ENCODE assay signal across 24 cellular contexts in the genomic region with DNA sequence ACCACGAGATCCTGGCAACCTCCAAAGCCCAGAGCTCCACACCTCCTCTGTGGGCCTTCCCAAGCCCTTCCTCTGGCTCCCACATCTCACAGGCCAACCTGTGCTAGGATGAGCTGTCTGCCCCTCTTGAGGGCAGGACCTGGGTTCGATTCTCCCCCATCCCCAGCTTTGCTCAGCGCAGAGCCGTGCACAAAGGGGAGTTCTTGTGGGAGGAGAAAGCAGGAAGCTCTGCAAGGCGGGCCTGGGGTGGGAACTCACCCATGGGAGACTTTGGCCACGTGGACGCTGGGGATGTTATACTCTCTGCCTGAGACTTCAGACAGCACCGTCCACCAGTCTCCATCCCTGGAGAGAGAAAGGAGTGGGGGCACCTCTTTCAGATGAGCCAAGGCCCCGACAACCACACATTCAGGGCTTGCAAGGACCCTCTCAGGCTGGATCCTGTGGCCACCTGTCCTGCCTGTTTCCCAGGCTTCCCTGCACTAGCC. TPM values are rescaled to one million over a fixed set of nuclear protein-coding genes. Genes with fewer than 3 reads are reported as not detected.
"Had no signal": no experiment of that assay in that cellular context is flagged by ENCODE, and none has a peak within 500 bp of the region (broad histone marks: within the 10 kb centered on the region; RNA-seq: fewer than 3 reads in every experiment).

No MANE protein-coding gene starts in this region.

- DNase-seq: activated B cell treated with CpG ODN at 0.5 μM for 24 hours; activated CD4-positive, alpha-beta T cell treated with anti-CD3 and anti-CD28 coated beads, Interleukin-2, amount 50 U/mL, for 4 hours; activated CD8-positive, alpha-beta memory T cell treated with anti-CD3 and anti-CD28 coated beads, Interleukin-2, amount 50 U/mL, for 48 hours; amygdala; central memory CD4-positive, alpha-beta T cell; effector CD4-positive, alpha-beta T cell; esophagus squamous epithelium; hippocampal formation; kidney; left lung; mammary epithelial cell; nucleus accumbens; SJCRH30; small intestine; stimulated activated CD4-positive, alpha-beta T cell treated with anti-CD3 and anti-CD28 coated beads, Interleukin-4, amount 100 ng/mL, for 4 hours; stimulated activated CD8-positive, alpha-beta memory T cell treated with anti-CD3 and anti-CD28 coated beads, Interleukin-4, amount 100 ng/mL, for 48 hours; testis had no signal

- H3K36me3 ChIP-seq: esophagus squamous epithelium, left lung, right atrium auricular region, SJCRH30 had no signal

- H3K4me3 ChIP-seq: coronary artery, esophagus squamous epithelium, left lung, right atrium auricular region, SJCRH30, testis had no signal

- H3K4me1 ChIP-seq: esophagus squamous epithelium, right atrium auricular region, testis had no signal

- H3K27me3 Mint-ChIP-seq: activated B cell treated with CpG ODN at 0.5 μM for 24 hours; stimulated activated naive CD8-positive, alpha-beta T cell treated with anti-CD3 and anti-CD28 coated beads, Interleukin-15, Interleukin-2, amounts not matched to agents 100 ng/mL and 50 ng/mL, for 24 hours had no signal

- H3K27ac Mint-ChIP-seq: activated B cell treated with CpG ODN at 0.5 μM for 24 hours, brain had no signal

- H3K4me1 Mint-ChIP-seq: brain had no signal

- H3K9me3 ChIP-seq: esophagus squamous epithelium, left lung, right atrium auricular region, SJCRH30, testis had no signal

- ATAC-seq: left lung had no signal

- H3K27ac ChIP-seq: coronary artery, esophagus squamous epithelium, left lung, right atrium auricular region, SJCRH30, testis had no signal

- H3K9me3 Mint-ChIP-seq: activated B cell treated with CpG ODN at 0.5 μM for 24 hours; activated T-helper 1 cell treated with anti-CD3 and anti-CD28 coated beads, Interleukin-12 subunit alpha, Interleukin-12 subunit beta, Interleukin-2, Interleukin-4 antibody, amounts not matched to agents 30 ng/mL and 10 ng/mL and 1 ng/mL, durations not matched to agents 14 hours and 24 hours and 36 hours; brain; stimulated activated naive CD8-positive, alpha-beta T cell treated with anti-CD3 and anti-CD28 coated beads, Interleukin-15, Interleukin-2, amounts not matched to agents 100 ng/mL and 50 ng/mL, for 24 hours had no signal

- H3K4me3 Mint-ChIP-seq: activated B cell treated with CpG ODN at 0.5 μM for 24 hours; activated T-helper 1 cell treated with anti-CD3 and anti-CD28 coated beads, Interleukin-12 subunit alpha, Interleukin-12 subunit beta, Interleukin-2, Interleukin-4 antibody, amounts not matched to agents 30 ng/mL and 10 ng/mL and 1 ng/mL, durations not matched to agents 14 hours and 24 hours and 36 hours; brain; stimulated activated naive CD8-positive, alpha-beta T cell treated with anti-CD3 and anti-CD28 coated beads, Interleukin-15, Interleukin-2, amounts not matched to agents 100 ng/mL and 50 ng/mL, for 24 hours had no signal

- H3K27me3 ChIP-seq: esophagus squamous epithelium, left lung, right atrium auricular region, testis had no signal

- H3K36me3 Mint-ChIP-seq: brain had no signal

RNA-seq across cellular contexts. Expression of a gene that starts 12.7 kb away (rescaled TPM):
- total RNA-seq: endothelial cell of umbilical vein, fibroblast of villous mesenchyme, mammary epithelial cell had no signal
- polyA plus RNA-seq: endothelial cell of umbilical vein, mammary epithelial cell had no signal
